ENCODE assay signal across 10 cellular contexts in genomic region chr19:40411125-40411842, GRCh38. TPM values are rescaled to one million over a fixed set of nuclear protein-coding genes. Genes with fewer than 3 reads are reported as not detected.
A peak's percentile ranks its signal among the peaks of the same experiment; 100 is the strongest.
DNase-seq lines count a peak whose midpoint lies in the region; ATAC-seq and TF ChIP-seq lines count a peak whose summit lies in the region.
"Had no signal": no experiment of that assay in that cellular context is flagged by ENCODE, and none has a peak within 500 bp of the region (broad histone marks: within the 10 kb centered on the region; RNA-seq: fewer than 3 reads in every experiment).

No MANE protein-coding gene starts in this region.

- H3K4me3 Mint-ChIP-seq in WTC11, result no peak overlapping the region
- no peak overlapping the region for H3K4me3 Mint-ChIP-seq in Caco-2 (ENCODE audit: unreplicated experiment)

- POLR2A ChIA-PET in WTC11 (lab: Charles Lee), result interaction anchor here (1.5 kb wide), 1 partner anchor 32 kb away, joined by 4 read pairs; no protein-coding TSS in a partner anchor
- POLR2A ChIA-PET in Caco-2 (lab: Charles Lee), result no interaction called here

- DNase-seq in EH (ENCODE audit: low read depth), result peak; percentile 23
- no peak for DNase-seq in WTC11 (ENCODE audit: low spot score)
- no peak for DNase-seq in lung (ENCODE audit: low spot score)
- no peak for DNase-seq in Caco-2
- no peak for DNase-seq in NCI-H1105 (lab: John Stamatoyannopoulos, UW)
- DNase-seq in DMS53 treated with DMSO at 0.1 percent for 48 hours (lab: John Stamatoyannopoulos, UW; ENCODE audit: unreplicated experiment), result no peak
- DNase-seq: activated gamma-delta T cell, dorsolateral prefrontal cortex, NCI-H524 treated with DMSO at 0.1 percent for 48 hours, T-helper 9 cell had no signal

- TF ChIP-seq CTCF in WTC11 (IDR thresholded peaks at IDR 0.05) (no peak), lung (IDR thresholded peaks at IDR 0.05; ENCODE audit: control extremely low read depth, extremely low read depth) (no peak), Caco-2 (IDR thresholded peaks at IDR 0.05; ENCODE audit: insufficient read depth in 1 of 2, low read depth in 1 of 2, low read length in 1 of 2, severe bottlenecking in 1 of 2, unreplicated experiment in 1 of 2) (no peak)

- ATAC-seq in WTC11, result no peak
- ATAC-seq in lung (ENCODE audit: insufficient read depth, low FRiP score), result no peak

- CTCF ChIA-PET in WTC11 (lab: Charles Lee), result interaction anchor here (0.6 to 4.0 kb wide), 4 partner anchors 8 to 106 kb away, joined by 3 to 33 read pairs (median 3); no protein-coding TSS in a partner anchor
- CTCF ChIA-PET in Caco-2 (lab: Charles Lee), result interaction anchor here (1.0 kb wide), 1 partner anchor 15 kb away, joined by 5 read pairs; the partner anchor contains the start of gene SERTAD1

- BruUV-seq in Caco-2 (replicated peaks; lab: Mats Ljungman, UMichigan), result no TSS peak

- H3K27me3 ChIP-seq in lung (ENCODE audit: control insufficient read depth, insufficient read depth), result no peaks in the 10 kb centered on the region
- no peaks in the 10 kb centered on the region for H3K27me3 ChIP-seq in Caco-2 (replicated peaks; ENCODE audit: control insufficient read depth, insufficient read depth, low read length)

- peaks cover 5 to 15% of the 10 kb centered on the region in 2 donors for H3K4me1 ChIP-seq in lung (ENCODE audit: control insufficient read depth in 2 of 2, insufficient read depth in 2 of 2, low read length in 2 of 2)
- no peaks in the 10 kb centered on the region for H3K4me1 ChIP-seq in Caco-2

- peaks cover 0 to 5% of the 10 kb centered on the region in 2 donors for H3K36me3 ChIP-seq in lung (ENCODE audit: control insufficient read depth in 2 of 2, insufficient read depth in 2 of 2, low read length in 2 of 2)
- no peaks in the 10 kb centered on the region for H3K36me3 ChIP-seq in Caco-2 (ENCODE audit: control insufficient read depth, insufficient read depth, low read length)

- peaks cover 36% of the 10 kb centered on the region for H3K4me1 Mint-ChIP-seq in WTC11
- no peaks in the 10 kb centered on the region for H3K4me1 Mint-ChIP-seq in Caco-2 (ENCODE audit: low read depth, unreplicated experiment)

- H3K9me3 ChIP-seq in lung (ENCODE audit: control insufficient read depth in 2 of 2, insufficient read depth in 1 of 2, low read length in 1 of 2), result no peaks in the 10 kb centered on the region
- H3K9me3 ChIP-seq in Caco-2, result no peaks in the 10 kb centered on the region

- intact Hi-C loops in Caco-2 (cut with micrococcal nuclease; ENCODE audit: unreplicated experiment), result no loop called here

- H3K27ac ChIP-seq in lung (ENCODE audit: low read depth in 1 of 2, low read length in 1 of 2), result peak overlapping the region; percentile 64 to 79

- 33 to 44% methylated on average over 16 of the region's 16 CpGs for WGBS in lung, 2 donors

- H3K27me3 Mint-ChIP-seq in WTC11 (ENCODE audit: low read depth), result no peaks in the 10 kb centered on the region
- H3K27me3 Mint-ChIP-seq in Caco-2 (ENCODE audit: insufficient read depth, unreplicated experiment), result no peaks in the 10 kb centered on the region

- no peaks in the 10 kb centered on the region for H3K36me3 Mint-ChIP-seq in WTC11
- H3K36me3 Mint-ChIP-seq in Caco-2 (ENCODE audit: insufficient read depth, unreplicated experiment), result no peaks in the 10 kb centered on the region

- H3K27ac Mint-ChIP-seq in WTC11 (peak overlapping the region; percentile 90; the same call in 1 of the 2 replicates), Caco-2 (ENCODE audit: unreplicated experiment) (no peak overlapping the region)

- peak overlapping the region; percentile 10 for H3K4me3 ChIP-seq in lung
- no peak overlapping the region for H3K4me3 ChIP-seq in Caco-2 (ENCODE audit: low read depth, low read length)

- H3K9me3 Mint-ChIP-seq in WTC11 (no peaks in the 10 kb centered on the region), Caco-2 (ENCODE audit: unreplicated experiment) (no peaks in the 10 kb centered on the region)

TF ChIP-seq in WTC11, 78 proteins besides CTCF, POLR2A, EP300 and RAD21:
- TF ChIP-seq JUN (CRISPR knock-in tag; IDR thresholded peaks at IDR 0.05) (no peak), TEAD1 (CRISPR knock-in tag; IDR thresholded peaks at IDR 0.05) (no peak), ESRRA (CRISPR knock-in tag; IDR thresholded peaks at IDR 0.05; ENCODE audit: borderline replicate concordance) (no peak), RELA (CRISPR knock-in tag; IDR thresholded peaks at IDR 0.05; ENCODE audit: borderline replicate concordance) (no peak), USF1 (CRISPR knock-in tag; IDR thresholded peaks at IDR 0.05) (no peak), NR3C1 (CRISPR knock-in tag; conservative IDR thresholded peaks at IDR 0.05; ENCODE audit: low read depth) (no peak), ZNF232 (CRISPR knock-in tag; IDR thresholded peaks at IDR 0.05) (no peak), ZBTB43 (CRISPR knock-in tag; IDR thresholded peaks at IDR 0.05) (no peak), SOX15 (CRISPR knock-in tag; IDR thresholded peaks at IDR 0.05) (no peak), E2F1 (CRISPR knock-in tag; IDR thresholded peaks at IDR 0.05) (no peak), AR (CRISPR knock-in tag; IDR thresholded peaks at IDR 0.05) (no peak), ZNF219 (CRISPR knock-in tag; IDR thresholded peaks at IDR 0.05; ENCODE audit: borderline replicate concordance) (no peak), GTF2I (CRISPR knock-in tag; conservative IDR thresholded peaks at IDR 0.05) (no peak)
- TF ChIP-seq, protein P1, sequence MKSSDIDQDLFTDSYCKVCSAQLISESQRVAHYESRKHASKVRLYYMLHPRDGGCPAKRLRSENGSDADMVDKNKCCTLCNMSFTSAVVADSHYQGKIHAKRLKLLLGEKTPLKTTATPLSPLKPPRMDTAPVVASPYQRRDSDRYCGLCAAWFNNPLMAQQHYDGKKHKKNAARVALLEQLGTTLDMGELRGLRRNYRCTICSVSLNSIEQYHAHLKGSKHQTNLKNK (CRISPR knock-in tag; IDR thresholded peaks at IDR 0.05), result no peak

RNA-seq across cellular contexts. Expression of gene PRX, which starts 1.9 kb away (rescaled TPM):
- 8.2 to 8.4 TPM (median 8.3 TPM) in 3 replicates for total RNA-seq in WTC11 (2021)
- total RNA-seq in lung, result 10 to 100 TPM; 25.6 to 43.8 TPM
- 10 to 100 TPM; 16.9 to 30.1 TPM for polyA plus RNA-seq in lung
- total RNA-seq in Caco-2 (2022), result 2.5 TPM in 2 replicates

RNA-seq across cellular contexts. Expression of gene SERTAD1, which starts 14.5 kb away (rescaled TPM):
- total RNA-seq in WTC11 (2021) (6.8 to 8.6 TPM (median 7.4 TPM) in 3 replicates), lung (10 to 100 TPM; 10.8 to 25.1 TPM), Caco-2 (2022) (7.7 and 8.6 TPM in 2 replicates)
- polyA plus RNA-seq in lung, result 10 to 100 TPM; 23.3 to 37.9 TPM

RNA-seq across cellular contexts. Expression of gene HIPK4, which starts 21.3 kb away (rescaled TPM):
- total RNA-seq in WTC11 (2021), result 0.21 to 0.31 TPM (median 0.25 TPM) in 3 replicates
- under 1 TPM in 1 of 2 donors, not detected in 1; 0.43 TPM for total RNA-seq in lung
- under 1 TPM; 0.10 to 0.22 TPM for polyA plus RNA-seq in lung
- not detected in 2 replicates for total RNA-seq in Caco-2 (2022)

RNA-seq across cellular contexts. Expression of gene SERTAD3, which starts 32.9 kb away (rescaled TPM):
- total RNA-seq in WTC11 (2021) (31.9 to 34.6 TPM (median 33.6 TPM) in 3 replicates), lung (10 to 100 TPM; 33.0 to 37.5 TPM), Caco-2 (2022) (45.2 and 52.2 TPM in 2 replicates)
- 10 to 100 TPM; 28.9 to 34.6 TPM for polyA plus RNA-seq in lung

RNA-seq across cellular contexts. Expression of gene BLVRB, which starts 54.3 kb away (rescaled TPM):
- total RNA-seq in WTC11 (2021), result 35.1 to 38.5 TPM (median 37.1 TPM) in 3 replicates
- 100 to 1,000 TPM; 135 to 190 TPM for total RNA-seq in lung
- 100 to 1,000 TPM; 331 to 413 TPM for polyA plus RNA-seq in lung
- total RNA-seq in Caco-2 (2022), result 75.2 and 101 TPM in 2 replicates
